In the genomic region with DNA sequence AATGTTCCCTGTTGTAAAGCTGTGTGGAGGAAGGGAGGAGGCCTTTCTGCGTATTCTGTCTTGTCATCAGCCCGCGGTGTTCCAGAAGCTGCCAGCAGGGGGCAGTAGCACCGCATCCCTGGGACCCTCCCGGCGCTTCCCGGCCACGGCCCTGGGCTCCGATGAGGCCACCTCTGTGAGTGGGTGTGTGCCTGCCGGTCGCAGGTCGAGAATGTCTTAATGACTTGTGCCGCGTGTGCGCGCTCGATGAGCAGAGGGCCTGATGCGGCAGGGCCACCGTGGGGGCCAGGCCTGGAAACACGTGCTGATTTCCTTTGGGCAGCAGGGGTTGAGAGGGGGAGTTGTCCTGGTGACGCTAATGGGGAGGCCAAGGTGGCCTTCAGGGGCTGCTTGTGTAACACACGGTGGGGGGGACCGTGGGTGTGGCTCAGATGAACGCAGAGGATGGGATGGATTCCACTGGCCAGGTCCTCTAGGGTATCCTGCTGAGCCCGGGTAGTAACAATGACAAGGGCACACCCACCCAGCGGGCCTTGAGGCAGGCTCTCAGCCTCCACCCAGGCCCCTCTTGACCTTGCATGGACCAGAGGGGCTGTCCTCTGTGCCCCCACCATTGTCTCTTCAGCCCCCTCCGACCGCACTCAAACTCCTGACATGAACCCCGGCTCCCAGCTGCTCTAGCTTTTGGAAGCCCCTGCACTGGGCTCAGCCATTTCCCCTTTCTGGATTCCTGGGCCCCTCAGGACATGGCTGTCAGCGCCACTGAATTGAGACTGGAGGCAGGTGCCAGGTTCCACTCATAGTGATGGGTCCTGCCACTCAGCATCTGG, we compare ENCODE assay signal across 1 cellular context.
TF ChIP-seq lines count a peak whose summit lies in the region.

No MANE protein-coding gene starts in this region.

TF ChIP-seq in HepG2, 621 proteins besides CTCF, POLR2A, EP300 and RAD21 (continued from another document):
- TF ChIP-seq, protein P1, sequence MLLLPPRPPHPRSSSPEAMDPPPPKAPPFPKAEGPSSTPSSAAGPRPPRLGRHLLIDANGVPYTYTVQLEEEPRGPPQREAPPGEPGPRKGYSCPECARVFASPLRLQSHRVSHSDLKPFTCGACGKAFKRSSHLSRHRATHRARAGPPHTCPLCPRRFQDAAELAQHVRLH (CRISPR knock-in tag; IDR thresholded peaks at IDR 0.05; ENCODE audit: borderline replicate concordance, low read depth), result no peak
- TF ChIP-seq XRCC5 (optimal IDR thresholded peaks at IDR 0.05; ENCODE audit: low read length), result peak; percentile 19
- TF ChIP-seq TP53 (CRISPR knock-in tag; conservative IDR thresholded peaks at IDR 0.05), result no peak
- TF ChIP-seq MAZ (IDR thresholded peaks at IDR 0.05; ENCODE audit: borderline replicate concordance, low read depth, low read length), result no peak
- no peak for TF ChIP-seq MAZ (CRISPR knock-in tag; IDR thresholded peaks at IDR 0.05; ENCODE audit: low read depth)
- TF ChIP-seq NFKB2 (CRISPR knock-in tag; IDR thresholded peaks at IDR 0.05; ENCODE audit: borderline replicate concordance), result 0 out of 2 replicates have a peak, but pooled peaks have one; percentile 36
- no peak for TF ChIP-seq AGO1 (IDR thresholded peaks at IDR 0.05; ENCODE audit: low read depth, low read length, poor library complexity, severe bottlenecking)
- no peak for TF ChIP-seq NKX3-1 (CRISPR knock-in tag; IDR thresholded peaks at IDR 0.05)
- TF ChIP-seq ZFP37 (CRISPR knock-in tag; IDR thresholded peaks at IDR 0.05; ENCODE audit: borderline replicate concordance), result no peak
- TF ChIP-seq, protein P2, sequence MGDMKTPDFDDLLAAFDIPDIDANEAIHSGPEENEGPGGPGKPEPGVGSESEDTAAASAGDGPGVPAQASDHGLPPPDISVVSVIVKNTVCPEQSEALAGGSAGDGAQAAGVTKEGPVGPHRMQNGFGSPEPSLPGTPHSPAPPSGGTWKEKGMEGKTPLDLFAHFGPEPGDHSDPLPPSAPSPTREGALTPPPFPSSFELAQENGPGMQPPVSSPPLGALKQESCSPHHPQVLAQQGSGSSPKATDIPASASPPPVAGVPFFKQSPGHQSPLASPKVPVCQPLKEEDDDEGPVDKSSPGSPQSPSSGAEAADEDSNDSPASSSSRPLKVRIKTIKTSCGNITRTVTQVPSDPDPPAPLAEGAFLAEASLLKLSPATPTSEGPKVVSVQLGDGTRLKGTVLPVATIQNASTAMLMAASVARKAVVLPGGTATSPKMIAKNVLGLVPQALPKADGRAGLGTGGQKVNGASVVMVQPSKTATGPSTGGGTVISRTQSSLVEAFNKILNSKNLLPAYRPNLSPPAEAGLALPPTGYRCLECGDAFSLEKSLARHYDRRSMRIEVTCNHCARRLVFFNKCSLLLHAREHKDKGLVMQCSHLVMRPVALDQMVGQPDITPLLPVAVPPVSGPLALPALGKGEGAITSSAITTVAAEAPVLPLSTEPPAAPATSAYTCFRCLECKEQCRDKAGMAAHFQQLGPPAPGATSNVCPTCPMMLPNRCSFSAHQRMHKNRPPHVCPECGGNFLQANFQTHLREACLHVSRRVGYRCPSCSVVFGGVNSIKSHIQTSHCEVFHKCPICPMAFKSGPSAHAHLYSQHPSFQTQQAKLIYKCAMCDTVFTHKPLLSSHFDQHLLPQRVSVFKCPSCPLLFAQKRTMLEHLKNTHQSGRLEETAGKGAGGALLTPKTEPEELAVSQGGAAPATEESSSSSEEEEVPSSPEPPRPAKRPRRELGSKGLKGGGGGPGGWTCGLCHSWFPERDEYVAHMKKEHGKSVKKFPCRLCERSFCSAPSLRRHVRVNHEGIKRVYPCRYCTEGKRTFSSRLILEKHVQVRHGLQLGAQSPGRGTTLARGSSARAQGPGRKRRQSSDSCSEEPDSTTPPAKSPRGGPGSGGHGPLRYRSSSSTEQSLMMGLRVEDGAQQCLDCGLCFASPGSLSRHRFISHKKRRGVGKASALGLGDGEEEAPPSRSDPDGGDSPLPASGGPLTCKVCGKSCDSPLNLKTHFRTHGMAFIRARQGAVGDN (CRISPR knock-in tag; IDR thresholded peaks at IDR 0.05), result peak; percentile 41
- no peak for TF ChIP-seq TBX3 (IDR thresholded peaks at IDR 0.05; ENCODE audit: borderline replicate concordance)
- no peak for TF ChIP-seq GABPA (IDR thresholded peaks at IDR 0.05; ENCODE audit: low read depth, low read length)
- TF ChIP-seq GABPA (CRISPR knock-in tag; IDR thresholded peaks at IDR 0.05; ENCODE audit: low read depth), result no peak
- no peak for TF ChIP-seq RBFOX2 (IDR thresholded peaks at IDR 0.05; ENCODE audit: low read depth, low read length)
- no peak for TF ChIP-seq HMG20A (CRISPR knock-in tag; IDR thresholded peaks at IDR 0.05; ENCODE audit: borderline replicate concordance)
- no peak for TF ChIP-seq NONO (IDR thresholded peaks at IDR 0.05)
- TF ChIP-seq NONO (CRISPR knock-in tag; conservative IDR thresholded peaks at IDR 0.05), result 0 out of 2 replicates have a peak, but pooled peaks have one; percentile 20
- TF ChIP-seq NRL (CRISPR knock-in tag; IDR thresholded peaks at IDR 0.05; ENCODE audit: borderline replicate concordance), result no peak
- no peak for TF ChIP-seq POLR2G (IDR thresholded peaks at IDR 0.05; ENCODE audit: low read depth, low read length)
- no peak for TF ChIP-seq MED8 (CRISPR knock-in tag; IDR thresholded peaks at IDR 0.05; ENCODE audit: insufficient replicate concordance)
- no peak for TF ChIP-seq NFATC3 (CRISPR knock-in tag; IDR thresholded peaks at IDR 0.05)
